Comparison of ENCODE assay signal across 8 cellular contexts in the genomic region with DNA sequence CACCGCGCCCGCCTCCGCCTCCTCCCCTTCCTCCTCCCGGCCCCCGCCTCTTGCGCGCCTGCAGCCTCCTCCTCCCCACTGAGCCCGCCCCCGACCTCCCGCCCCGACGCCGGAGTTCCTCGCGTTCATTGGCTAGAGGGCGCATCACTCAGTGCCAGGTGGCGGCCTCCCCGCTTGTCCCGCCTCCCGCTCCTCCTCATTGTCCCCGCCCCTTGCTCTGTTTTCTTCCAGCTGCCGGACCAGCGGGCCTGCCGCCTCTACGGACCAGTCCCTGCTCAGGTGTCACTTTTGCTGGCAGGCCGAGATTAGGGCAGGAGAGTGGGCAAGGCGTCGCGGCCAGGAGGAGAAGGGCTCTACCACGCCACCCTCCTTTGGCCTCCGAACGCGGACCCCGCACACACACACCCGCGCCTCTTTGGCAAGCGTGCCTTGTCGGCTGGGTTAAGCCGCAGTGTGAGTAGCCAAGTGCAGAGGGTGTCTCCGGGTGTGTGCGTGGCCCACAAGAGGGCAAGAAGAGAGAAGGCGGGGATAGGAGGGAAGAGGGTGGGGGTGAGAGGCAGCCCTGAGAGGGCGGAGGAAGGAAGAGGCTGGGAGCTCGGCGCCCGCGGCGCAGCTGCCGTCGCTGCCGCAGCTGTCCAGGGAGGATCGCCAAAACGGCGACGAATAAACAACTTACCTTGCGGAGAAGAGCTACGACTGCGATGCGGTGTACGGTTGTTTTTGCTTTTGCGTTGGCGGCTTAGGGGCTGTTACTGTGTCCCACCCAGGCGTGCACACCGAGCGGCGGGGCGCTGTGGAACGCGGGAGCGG. TPM values are rescaled to one million over a fixed set of nuclear protein-coding genes. Genes with fewer than 3 reads are reported as not detected.
DNase-seq lines count a peak whose midpoint lies in the region; ATAC-seq and TF ChIP-seq lines count a peak whose summit lies in the region.

No MANE protein-coding gene starts in this region.

- peak; percentile 97 for DNase-seq in CD14-positive monocyte (ENCODE audit: low spot score)
- peak; percentile 94 for DNase-seq in NCI-H748 (lab: John Stamatoyannopoulos, UW; ENCODE audit: unreplicated experiment)
- peak; percentile 99 to 100 for DNase-seq in activated CD4-positive, alpha-beta T cell treated with anti-CD3 and anti-CD28 coated beads, Interleukin-2, amount 50 U/mL, for 4 hours
- peak; percentile 98 for DNase-seq in dermis blood vessel endothelial cell
- peak; percentile 99 for DNase-seq in stimulated activated CD4-positive, alpha-beta T cell treated with anti-CD3 and anti-CD28 coated beads, Interleukin-4, amount 100 ng/mL, for 1 hour

- H3K4me1 ChIP-seq in liver (ENCODE audit: control insufficient read depth in 4 of 4, insufficient read depth in 4 of 4, low read length in 3 of 4): peaks cover 1 to 25% (median 15%) of the 10 kb centered on the region in 4 donors

- peaks cover 0 to 2% (median 0%) of the 10 kb centered on the region in 7 donors for H3K9me3 Mint-ChIP-seq in CD14-positive monocyte

- H3K4me3 Mint-ChIP-seq in CD14-positive monocyte: peak overlapping the region; percentile 97 to 98

- no peaks in the 10 kb centered on the region for H3K27me3 ChIP-seq in liver (ENCODE audit: control insufficient read depth in 4 of 4, insufficient read depth in 4 of 4, low read length in 3 of 4)

- H3K27me3 Mint-ChIP-seq in CD14-positive monocyte (ENCODE audit: low read depth in 3 of 3): peaks cover 0 to 7% (median 7%) of the 10 kb centered on the region in 3 donors

- H3K9ac ChIP-seq in liver (ENCODE audit: low read depth in 1 of 2, low read length in 2 of 2): peak overlapping the region; percentile 51 to 53

- H3K9me3 ChIP-seq in liver (ENCODE audit: control insufficient read depth in 4 of 4, low read length in 3 of 4): no peaks in the 10 kb centered on the region

- H3K4me1 Mint-ChIP-seq in CD14-positive monocyte: peaks cover 42% of the 10 kb centered on the region

- TF ChIP-seq CTCF in CD14-positive monocyte (IDR thresholded peaks at IDR 0.05) (no peak), liver (IDR thresholded peaks at IDR 0.05; ENCODE audit: low read depth, low read length, missing input control) (no peak)

- H3K27ac Mint-ChIP-seq in CD14-positive monocyte: peak overlapping the region; percentile 83 to 97 (median 96)

- TF ChIP-seq RAD21 in liver (IDR thresholded peaks at IDR 0.05): peak; percentile 23 to 54

- H3K36me3 Mint-ChIP-seq in CD14-positive monocyte: peaks cover 0 to 2% of the 10 kb centered on the region in 2 donors

- intact Hi-C loops in CD14-positive monocyte (cut with micrococcal nuclease): loop anchor here (10.0 kb wide), 3 partner anchors 63 to 247 kb away; no protein-coding TSS in a partner anchor

- whole genome bisulfite sequencing in liver: under 1% methylated on average over 71 of the region's 71 CpGs

- ATAC-seq in GM19397 (IDR thresholded peaks at IDR 0.05; ENCODE audit: unreplicated experiment): peak; percentile 69
- peak; percentile 72 for ATAC-seq in HG03565 (IDR thresholded peaks at IDR 0.05; ENCODE audit: unreplicated experiment)

- H3K27ac ChIP-seq in liver (ENCODE audit: low read depth in 1 of 2, low read length in 2 of 2): peak overlapping the region; percentile 93 to 97

- H3K36me3 ChIP-seq in liver (ENCODE audit: control insufficient read depth in 4 of 4, insufficient read depth in 3 of 4, low read depth in 1 of 4, low read length in 3 of 4): no peaks in the 10 kb centered on the region

- peak overlapping the region; percentile 82 to 96 (median 90) for H3K4me3 ChIP-seq in liver (ENCODE audit: low read depth in 1 of 3, low read length in 3 of 3)

TF ChIP-seq in liver, 16 proteins besides CTCF, POLR2A, EP300 and RAD21:
- TF ChIP-seq RXRA (IDR thresholded peaks at IDR 0.05) (peak; percentile 26 to 37), EGR1 (IDR thresholded peaks at IDR 0.05; ENCODE audit: low read depth in 2 of 2) (no peak), TAF1 (conservative IDR thresholded peaks at IDR 0.05) (peak; percentile 89), GABPA (IDR thresholded peaks at IDR 0.05 in 1 of 2, conservative IDR thresholded peaks at IDR 0.05 in 1 of 2) (peak in 1 of 2 donors; percentile 35), YY1 (IDR thresholded peaks at IDR 0.05) (peak; percentile 57), SP1 (IDR thresholded peaks at IDR 0.05) (peak; percentile 82), FOXA2 (IDR thresholded peaks at IDR 0.05) (no peak), NR2F2 (IDR thresholded peaks at IDR 0.05) (peak; percentile 33)
- TF ChIP-seq, protein P1, sequence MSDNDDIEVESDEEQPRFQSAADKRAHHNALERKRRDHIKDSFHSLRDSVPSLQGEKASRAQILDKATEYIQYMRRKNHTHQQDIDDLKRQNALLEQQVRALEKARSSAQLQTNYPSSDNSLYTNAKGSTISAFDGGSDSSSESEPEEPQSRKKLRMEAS (IDR thresholded peaks at IDR 0.05): peak; percentile 38
- TF ChIP-seq, protein P2, sequence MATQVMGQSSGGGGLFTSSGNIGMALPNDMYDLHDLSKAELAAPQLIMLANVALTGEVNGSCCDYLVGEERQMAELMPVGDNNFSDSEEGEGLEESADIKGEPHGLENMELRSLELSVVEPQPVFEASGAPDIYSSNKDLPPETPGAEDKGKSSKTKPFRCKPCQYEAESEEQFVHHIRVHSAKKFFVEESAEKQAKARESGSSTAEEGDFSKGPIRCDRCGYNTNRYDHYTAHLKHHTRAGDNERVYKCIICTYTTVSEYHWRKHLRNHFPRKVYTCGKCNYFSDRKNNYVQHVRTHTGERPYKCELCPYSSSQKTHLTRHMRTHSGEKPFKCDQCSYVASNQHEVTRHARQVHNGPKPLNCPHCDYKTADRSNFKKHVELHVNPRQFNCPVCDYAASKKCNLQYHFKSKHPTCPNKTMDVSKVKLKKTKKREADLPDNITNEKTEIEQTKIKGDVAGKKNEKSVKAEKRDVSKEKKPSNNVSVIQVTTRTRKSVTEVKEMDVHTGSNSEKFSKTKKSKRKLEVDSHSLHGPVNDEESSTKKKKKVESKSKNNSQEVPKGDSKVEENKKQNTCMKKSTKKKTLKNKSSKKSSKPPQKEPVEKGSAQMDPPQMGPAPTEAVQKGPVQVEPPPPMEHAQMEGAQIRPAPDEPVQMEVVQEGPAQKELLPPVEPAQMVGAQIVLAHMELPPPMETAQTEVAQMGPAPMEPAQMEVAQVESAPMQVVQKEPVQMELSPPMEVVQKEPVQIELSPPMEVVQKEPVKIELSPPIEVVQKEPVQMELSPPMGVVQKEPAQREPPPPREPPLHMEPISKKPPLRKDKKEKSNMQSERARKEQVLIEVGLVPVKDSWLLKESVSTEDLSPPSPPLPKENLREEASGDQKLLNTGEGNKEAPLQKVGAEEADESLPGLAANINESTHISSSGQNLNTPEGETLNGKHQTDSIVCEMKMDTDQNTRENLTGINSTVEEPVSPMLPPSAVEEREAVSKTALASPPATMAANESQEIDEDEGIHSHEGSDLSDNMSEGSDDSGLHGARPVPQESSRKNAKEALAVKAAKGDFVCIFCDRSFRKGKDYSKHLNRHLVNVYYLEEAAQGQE (IDR thresholded peaks at IDR 0.05): peak; percentile 92

RNA-seq across cellular contexts. Expression of a gene that starts 0.4 kb away (rescaled TPM):
- polyA plus RNA-seq in CD14-positive monocyte (1 to 10 TPM; 5.1 to 8.9 TPM), liver (10 to 100 TPM in 1 of 2 donors, 1 to 10 TPM in 1; 3.6 to 14.0 TPM)
- total RNA-seq in dermis blood vessel endothelial cell (77.1 and 115 TPM in 2 replicates), liver (10 to 100 TPM; 14.5 to 18.2 TPM)

Comparison
In these comparisons a context has a peak if more than half of its experiments do, and no peak if none do; other contexts are left out.
1. Peak in every context shown above with its lines: DNase-seq, ATAC-seq, H3K4me3 ChIP-seq and H3K27ac ChIP-seq.